ENCODE assay signal across 1 cellular context in genomic region chr3:123800352-123800682, GRCh38.
TF ChIP-seq lines count a peak whose summit lies in the region.

No MANE protein-coding gene starts in this region.

TF ChIP-seq in GM23338, 12 proteins besides CTCF, POLR2A, EP300 and RAD21:
- TF ChIP-seq ZNF462 (CRISPR knock-in tag; IDR thresholded peaks at IDR 0.05) (no peak), ETS1 (IDR thresholded peaks at IDR 0.05) (no peak), CREB1 (CRISPR knock-in tag; IDR thresholded peaks at IDR 0.05; ENCODE audit: low read depth) (no peak), EZH2phosphoT487 (IDR thresholded peaks at IDR 0.05; ENCODE audit: unreplicated experiment) (no peak), POLR2AphosphoS5 (IDR thresholded peaks at IDR 0.05; ENCODE audit: low read depth) (no peak), NANOG (IDR thresholded peaks at IDR 0.05; ENCODE audit: borderline replicate concordance) (no peak), ZNF114 (CRISPR knock-in tag; IDR thresholded peaks at IDR 0.05) (no peak), REST (IDR thresholded peaks at IDR 0.05; ENCODE audit: unreplicated experiment) (no peak), EZH2 (IDR thresholded peaks at IDR 0.05; ENCODE audit: low read depth, unreplicated experiment) (no peak), ZNF331 (CRISPR knock-in tag; IDR thresholded peaks at IDR 0.05; ENCODE audit: low read depth) (no peak)
